1 cellular context compared by ENCODE assay signal in the genomic region with DNA sequence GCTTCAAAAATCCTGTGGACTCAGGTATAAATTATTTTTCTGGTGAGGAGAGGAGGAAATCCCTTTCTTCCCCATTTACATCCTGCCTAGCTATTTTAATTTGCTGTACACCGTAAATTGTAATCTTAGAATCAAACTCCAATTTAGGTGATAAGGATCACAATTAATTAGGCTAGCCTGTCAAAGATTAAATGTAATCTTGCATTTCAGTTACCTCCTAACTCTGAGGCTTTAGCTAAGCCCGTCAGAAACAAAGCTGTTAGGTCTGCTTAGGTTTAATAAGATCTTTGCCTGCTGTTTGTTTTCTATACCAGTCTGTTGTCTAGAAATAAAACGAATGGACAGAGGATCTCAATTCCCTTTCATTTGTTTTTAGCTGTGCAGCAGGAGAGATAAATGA.
TF ChIP-seq lines count a peak whose summit lies in the region.

No MANE protein-coding gene starts in this region.

TF ChIP-seq in GM12878, 131 proteins besides CTCF, POLR2A, EP300 and RAD21:
- TF ChIP-seq PAX5 (IDR thresholded peaks at IDR 0.05; ENCODE audit: borderline replicate concordance, low read depth, low read length) (no peak), KLF5 (IDR thresholded peaks at IDR 0.05; ENCODE audit: partially characterized antibody) (no peak), KAT2A (conservative IDR thresholded peaks at IDR 0.05; ENCODE audit: control insufficient read depth, low read depth, low read length) (no peak), RBBP5 (conservative IDR thresholded peaks at IDR 0.05) (no peak), YY1 (IDR thresholded peaks at IDR 0.05; ENCODE audit: low read depth, low read length) (no peak), EED (IDR thresholded peaks at IDR 0.05; ENCODE audit: low read depth) (no peak), SMAD1 (IDR thresholded peaks at IDR 0.05; ENCODE audit: low read depth, partially characterized antibody) (no peak), BACH1 (IDR thresholded peaks at IDR 0.05; ENCODE audit: borderline replicate concordance) (no peak), CHD1 (IDR thresholded peaks at IDR 0.05; ENCODE audit: low read depth, low read length) (no peak), SUZ12 (IDR thresholded peaks at IDR 0.05; ENCODE audit: unreplicated experiment) (no peak)
- TF ChIP-seq, protein P1, sequence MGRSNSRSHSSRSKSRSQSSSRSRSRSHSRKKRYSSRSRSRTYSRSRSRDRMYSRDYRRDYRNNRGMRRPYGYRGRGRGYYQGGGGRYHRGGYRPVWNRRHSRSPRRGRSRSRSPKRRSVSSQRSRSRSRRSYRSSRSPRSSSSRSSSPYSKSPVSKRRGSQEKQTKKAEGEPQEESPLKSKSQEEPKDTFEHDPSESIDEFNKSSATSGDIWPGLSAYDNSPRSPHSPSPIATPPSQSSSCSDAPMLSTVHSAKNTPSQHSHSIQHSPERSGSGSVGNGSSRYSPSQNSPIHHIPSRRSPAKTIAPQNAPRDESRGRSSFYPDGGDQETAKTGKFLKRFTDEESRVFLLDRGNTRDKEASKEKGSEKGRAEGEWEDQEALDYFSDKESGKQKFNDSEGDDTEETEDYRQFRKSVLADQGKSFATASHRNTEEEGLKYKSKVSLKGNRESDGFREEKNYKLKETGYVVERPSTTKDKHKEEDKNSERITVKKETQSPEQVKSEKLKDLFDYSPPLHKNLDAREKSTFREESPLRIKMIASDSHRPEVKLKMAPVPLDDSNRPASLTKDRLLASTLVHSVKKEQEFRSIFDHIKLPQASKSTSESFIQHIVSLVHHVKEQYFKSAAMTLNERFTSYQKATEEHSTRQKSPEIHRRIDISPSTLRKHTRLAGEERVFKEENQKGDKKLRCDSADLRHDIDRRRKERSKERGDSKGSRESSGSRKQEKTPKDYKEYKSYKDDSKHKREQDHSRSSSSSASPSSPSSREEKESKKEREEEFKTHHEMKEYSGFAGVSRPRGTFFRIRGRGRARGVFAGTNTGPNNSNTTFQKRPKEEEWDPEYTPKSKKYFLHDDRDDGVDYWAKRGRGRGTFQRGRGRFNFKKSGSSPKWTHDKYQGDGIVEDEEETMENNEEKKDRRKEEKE (IDR thresholded peaks at IDR 0.05): no peak
